In the genomic region with DNA sequence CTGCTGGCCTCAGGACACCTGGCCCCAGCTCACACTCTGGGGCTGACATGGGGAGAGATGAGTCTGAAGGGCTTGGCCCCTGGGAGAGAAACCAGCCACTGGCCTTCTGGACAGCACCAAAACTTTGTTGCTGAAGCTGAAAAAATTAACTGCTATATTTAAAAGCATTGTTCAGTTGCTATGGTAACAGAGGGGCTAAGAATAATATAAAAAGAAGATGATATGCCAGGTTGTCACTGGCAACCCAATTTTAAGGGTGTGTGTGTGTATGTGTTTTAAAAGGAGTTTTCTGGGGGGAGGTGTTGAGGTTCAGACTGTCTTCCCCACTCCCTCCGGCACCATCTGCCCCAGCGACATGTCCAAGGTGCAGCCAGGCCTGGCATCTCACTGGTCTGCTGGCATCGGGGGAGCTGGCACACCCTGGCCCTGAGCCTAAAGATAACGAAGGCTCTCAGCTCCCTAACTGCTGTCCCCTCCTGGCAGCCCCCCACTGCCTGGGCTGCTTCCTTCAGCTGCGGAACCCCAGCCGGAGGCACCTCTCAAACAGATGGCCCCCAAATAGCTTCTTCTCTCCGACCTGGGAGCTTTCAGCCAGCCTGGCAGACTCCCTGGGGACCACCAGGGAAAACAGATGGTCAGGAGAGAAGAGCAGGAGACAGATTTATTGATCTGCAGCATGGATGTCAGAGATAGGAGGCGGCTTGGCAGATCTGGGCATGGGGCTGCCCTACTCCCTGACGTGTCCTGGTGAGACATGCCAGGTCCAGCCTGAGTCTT, we compare ENCODE assay signal across 11 cellular contexts.
DNase-seq lines count a peak whose midpoint lies in the region; ATAC-seq and TF ChIP-seq lines count a peak whose summit lies in the region.
"Had no signal": no experiment of that assay in that cellular context is flagged by ENCODE, and none has a peak within 500 bp of the region (broad histone marks: within the 10 kb centered on the region; RNA-seq: fewer than 3 reads in every experiment).

No MANE protein-coding gene starts in this region.

- ATAC-seq in SK-N-SH treated with all-trans-retinoic acid at 6 μM for 48 hours (peak; percentile 12; the same call in 2 of the 3 replicates), GM18861 (IDR thresholded peaks at IDR 0.05; ENCODE audit: unreplicated experiment) (no peak)

- no peak for DNase-seq in right atrium auricular region (ENCODE audit: low spot score)
- DNase-seq in cardiac septum (ENCODE audit: low spot score): no peak
- DNase-seq in glutamatergic neuron: peak; percentile 77
- no peak for DNase-seq in islet precursor cell
- no peak for DNase-seq in NCI-H2029 (lab: John Stamatoyannopoulos, UW)
- DNase-seq: activated CD4-positive, alpha-beta memory T cell treated with anti-CD3 and anti-CD28 coated beads for 36 hours; stimulated activated CD4-positive, alpha-beta T cell treated with anti-CD3 and anti-CD28 coated beads, Interleukin-15, amount 100 ng/mL, for 24 hours; thyroid gland had no signal

- intact Hi-C loops in cardiac septum (cut with DNase I): no loop called here

- H3K4me1 Mint-ChIP-seq in glutamatergic neuron (ENCODE audit: low read depth, unreplicated experiment): peaks cover 47% of the 10 kb centered on the region

- H3K4me3 ChIP-seq in right atrium auricular region: no peak overlapping the region
- H3K4me3 ChIP-seq: thyroid gland had no signal

- peaks cover 4% of the 10 kb centered on the region for H3K36me3 Mint-ChIP-seq in glutamatergic neuron (ENCODE audit: unreplicated experiment)
- H3K36me3 Mint-ChIP-seq: activated CD4-positive, alpha-beta memory T cell treated with anti-CD3 and anti-CD28 coated beads for 36 hours had no signal

- no peaks in the 10 kb centered on the region for H3K27me3 ChIP-seq in right atrium auricular region
- H3K27me3 ChIP-seq: thyroid gland had no signal

- H3K36me3 ChIP-seq in right atrium auricular region: no peaks in the 10 kb centered on the region
- H3K36me3 ChIP-seq: thyroid gland had no signal

- H3K9me3 ChIP-seq in right atrium auricular region: no peaks in the 10 kb centered on the region
- H3K9me3 ChIP-seq: thyroid gland had no signal

- H3K27ac ChIP-seq in right atrium auricular region: peak overlapping the region; percentile 32 to 55
- peak overlapping the region; percentile 47 for H3K27ac ChIP-seq in temporal lobe (ENCODE audit: low read depth, low read length)
- H3K27ac ChIP-seq: thyroid gland had no signal

- H3K27me3 Mint-ChIP-seq in glutamatergic neuron (ENCODE audit: unreplicated experiment): peaks cover 31% of the 10 kb centered on the region
- H3K27me3 Mint-ChIP-seq: activated CD4-positive, alpha-beta memory T cell treated with anti-CD3 and anti-CD28 coated beads for 36 hours had no signal

- TF ChIP-seq CTCF in right atrium auricular region (IDR thresholded peaks at IDR 0.05) (no peak), glutamatergic neuron (IDR thresholded peaks at IDR 0.05; ENCODE audit: partially characterized antibody, unreplicated experiment) (no peak)

- peaks cover 21% of the 10 kb centered on the region for H3K9me3 Mint-ChIP-seq in glutamatergic neuron (ENCODE audit: unreplicated experiment)
- H3K9me3 Mint-ChIP-seq: activated CD4-positive, alpha-beta memory T cell treated with anti-CD3 and anti-CD28 coated beads for 36 hours had no signal

- H3K4me1 ChIP-seq in right atrium auricular region: peaks cover 0 to 38% of the 10 kb centered on the region in 2 donors

- H3K27ac Mint-ChIP-seq in glutamatergic neuron (ENCODE audit: unreplicated experiment): peak overlapping the region; percentile 83
- H3K27ac Mint-ChIP-seq: activated CD4-positive, alpha-beta memory T cell treated with anti-CD3 and anti-CD28 coated beads for 36 hours had no signal

- H3K4me3 Mint-ChIP-seq in glutamatergic neuron (ENCODE audit: unreplicated experiment): peak overlapping the region; percentile 67
- H3K4me3 Mint-ChIP-seq: activated CD4-positive, alpha-beta memory T cell treated with anti-CD3 and anti-CD28 coated beads for 36 hours had no signal

TF ChIP-seq in SK-N-SH treated with all-trans-retinoic acid at 6 μM for 48 hours, 23 proteins besides CTCF, POLR2A, EP300 and RAD21:
- TF ChIP-seq, protein P1, sequence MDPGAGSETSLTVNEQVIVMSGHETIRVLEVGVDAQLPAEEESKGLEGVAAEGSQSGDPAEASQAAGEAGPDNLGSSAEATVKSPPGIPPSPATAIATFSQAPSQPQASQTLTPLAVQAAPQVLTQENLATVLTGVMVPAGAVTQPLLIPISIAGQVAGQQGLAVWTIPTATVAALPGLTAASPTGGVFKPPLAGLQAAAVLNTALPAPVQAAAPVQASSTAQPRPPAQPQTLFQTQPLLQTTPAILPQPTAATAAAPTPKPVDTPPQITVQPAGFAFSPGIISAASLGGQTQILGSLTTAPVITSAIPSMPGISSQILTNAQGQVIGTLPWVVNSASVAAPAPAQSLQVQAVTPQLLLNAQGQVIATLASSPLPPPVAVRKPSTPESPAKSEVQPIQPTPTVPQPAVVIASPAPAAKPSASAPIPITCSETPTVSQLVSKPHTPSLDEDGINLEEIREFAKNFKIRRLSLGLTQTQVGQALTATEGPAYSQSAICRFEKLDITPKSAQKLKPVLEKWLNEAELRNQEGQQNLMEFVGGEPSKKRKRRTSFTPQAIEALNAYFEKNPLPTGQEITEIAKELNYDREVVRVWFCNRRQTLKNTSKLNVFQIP (CRISPR knock-in tag; IDR thresholded peaks at IDR 0.05; ENCODE audit: borderline replicate concordance, low read depth): no peak
- TF ChIP-seq TSHZ2 (CRISPR knock-in tag; IDR thresholded peaks at IDR 0.05) (peak; percentile 83), TCF4 (CRISPR knock-in tag; IDR thresholded peaks at IDR 0.05; ENCODE audit: borderline replicate concordance) (peak; percentile 58; the same call in 1 of the 2 replicates)
